22 cellular contexts compared by ENCODE assay signal in genomic region chr9:68651280-68651893, GRCh38. TPM values are rescaled to one million over a fixed set of nuclear protein-coding genes. Genes with fewer than 3 reads are reported as not detected.
DNase-seq lines count a peak whose midpoint lies in the region; ATAC-seq and TF ChIP-seq lines count a peak whose summit lies in the region.
"Had no signal": no experiment of that assay in that cellular context is flagged by ENCODE, and none has a peak within 500 bp of the region (broad histone marks: within the 10 kb centered on the region; RNA-seq: fewer than 3 reads in every experiment).

No MANE protein-coding gene starts in this region.

- H3K4me1 Mint-ChIP-seq in activated T-cell treated with anti-CD3 and anti-CD28 coated beads, Interleukin-2, amount 50 U/mL, for 72 hours (ENCODE audit: low read depth), result peaks cover 40% of the 10 kb centered on the region
- peaks cover 55% of the 10 kb centered on the region for H3K4me1 Mint-ChIP-seq in stimulated activated memory B cell treated with anti-CD40 and anti-IgM and Interleukin-4, amounts not matched to agents 10 μg/mL and 1 μg/mL and 100 μg/mL, for 72 hours
- H3K4me1 Mint-ChIP-seq: CD4-positive, alpha-beta memory T cell had no signal

- intact Hi-C loops in PC-3 (cut with micrococcal nuclease) (no loop called here), spleen (cut with DNase I; ENCODE audit: low total_unique reads) (no loop called here), left cardiac atrium (cut with DNase I) (no loop called here)

- H3K79me2 ChIP-seq in PC-3 (ENCODE audit: low read length), result no peaks in the 10 kb centered on the region

- H3K36me3 Mint-ChIP-seq in activated T-cell treated with anti-CD3 and anti-CD28 coated beads, Interleukin-2, amount 50 U/mL, for 72 hours (ENCODE audit: insufficient read depth in 2 of 2), result peaks cover 0 to 3% of the 10 kb centered on the region in 2 donors
- H3K36me3 Mint-ChIP-seq in stimulated activated memory B cell treated with anti-CD40 and anti-IgM and Interleukin-4, amounts not matched to agents 10 μg/mL and 1 μg/mL and 100 μg/mL, for 72 hours, result peaks cover 5% of the 10 kb centered on the region
- H3K36me3 Mint-ChIP-seq: activated naive CD8-positive, alpha-beta T cell treated with anti-CD3 and anti-CD28 coated beads, Interleukin-2, amount 10 ng/mL, durations not matched to agents 7 days and 5 days; CD4-positive, alpha-beta memory T cell had no signal

- H3K9me3 ChIP-seq in PC-3 (ENCODE audit: low read length) (no peaks in the 10 kb centered on the region), spleen (no peaks in the 10 kb centered on the region)
- H3K9me3 ChIP-seq: colonic mucosa, heart left ventricle, prostate gland, SJCRH30, tibial artery had no signal

- no peak overlapping the region for H3K4me2 ChIP-seq in PC-3 (ENCODE audit: low read length)

- peak overlapping the region; percentile 93 for H3K27ac Mint-ChIP-seq in activated T-cell treated with anti-CD3 and anti-CD28 coated beads, Interleukin-2, amount 50 U/mL, for 72 hours
- peak overlapping the region; percentile 90 for H3K27ac Mint-ChIP-seq in stimulated activated memory B cell treated with anti-CD40 and anti-IgM and Interleukin-4, amounts not matched to agents 10 μg/mL and 1 μg/mL and 100 μg/mL, for 72 hours
- H3K27ac Mint-ChIP-seq: activated B cell treated with CpG ODN at 0.5 μM for 24 hours; activated naive CD8-positive, alpha-beta T cell treated with anti-CD3 and anti-CD28 coated beads, Interleukin-2, amount 10 ng/mL, durations not matched to agents 7 days and 5 days; CD4-positive, alpha-beta memory T cell had no signal

- TF ChIP-seq CTCF in PC-3 (conservative IDR thresholded peaks at IDR 0.05; ENCODE audit: low read depth, low read length) (no peak), spleen (IDR thresholded peaks at IDR 0.05 in 8 of 11, conservative IDR thresholded peaks at IDR 0.05 in 3 of 11) (no peak)

- TF ChIP-seq POLR2A in spleen (IDR thresholded peaks at IDR 0.05), result no peak

- no peaks in the 10 kb centered on the region for H3K9me3 Mint-ChIP-seq in activated T-cell treated with anti-CD3 and anti-CD28 coated beads, Interleukin-2, amount 50 U/mL, for 72 hours
- H3K9me3 Mint-ChIP-seq in stimulated activated memory B cell treated with anti-CD40 and anti-IgM and Interleukin-4, amounts not matched to agents 10 μg/mL and 1 μg/mL and 100 μg/mL, for 72 hours, result peaks cover 2% of the 10 kb centered on the region
- H3K9me3 Mint-ChIP-seq: activated B cell treated with CpG ODN at 0.5 μM for 24 hours; activated naive CD8-positive, alpha-beta T cell treated with anti-CD3 and anti-CD28 coated beads, Interleukin-2, amount 10 ng/mL, durations not matched to agents 7 days and 5 days; CD4-positive, alpha-beta memory T cell had no signal

- H3K27ac ChIP-seq in PC-3 (ENCODE audit: low read length), result no peak overlapping the region
- H3K27ac ChIP-seq in spleen, result no peak overlapping the region
- H3K27ac ChIP-seq: colonic mucosa, heart left ventricle, prostate gland, SJCRH30, tibial artery had no signal

- no TSS peak for BruUV-seq in PC-3 (replicated peaks; lab: Mats Ljungman, UMichigan)

- no peak overlapping the region for H2AFZ ChIP-seq in PC-3 (ENCODE audit: low read length)

- POLR2A ChIA-PET in PC-3 (lab: Charles Lee; ENCODE audit: unreplicated experiment), result no interaction called here

- H3K9ac ChIP-seq in PC-3 (ENCODE audit: low read length), result no peak overlapping the region

- peak; percentile 66 to 74 for ATAC-seq in activated T-cell treated with anti-CD3 and anti-CD28 coated beads, Interleukin-2, amount 50 U/mL, for 72 hours (replicated peaks in 1 of 2)
- ATAC-seq in GM18870 (IDR thresholded peaks at IDR 0.05; ENCODE audit: unreplicated experiment) (peak; percentile 33), PC-3 (no peak), left cardiac atrium (no peak)
- ATAC-seq in stimulated activated memory B cell treated with anti-CD40 and anti-IgM and Interleukin-4, amounts not matched to agents 10 μg/mL and 1 μg/mL and 100 μg/mL, for 72 hours, result no peak
- ATAC-seq: heart left ventricle, left ventricle myocardium superior had no signal

- H4K20me1 ChIP-seq in PC-3 (ENCODE audit: low read length), result no peaks in the 10 kb centered on the region

- H3F3A ChIP-seq in PC-3 (ENCODE audit: low read length, unreplicated experiment), result no peaks in the 10 kb centered on the region

- H3K27me3 Mint-ChIP-seq in activated T-cell treated with anti-CD3 and anti-CD28 coated beads, Interleukin-2, amount 50 U/mL, for 72 hours (ENCODE audit: low read depth), result peaks cover 16% of the 10 kb centered on the region
- no peaks in the 10 kb centered on the region for H3K27me3 Mint-ChIP-seq in stimulated activated memory B cell treated with anti-CD40 and anti-IgM and Interleukin-4, amounts not matched to agents 10 μg/mL and 1 μg/mL and 100 μg/mL, for 72 hours
- H3K27me3 Mint-ChIP-seq: activated B cell treated with CpG ODN at 0.5 μM for 24 hours had no signal

- CTCF ChIA-PET in PC-3 (lab: Charles Lee), result no interaction called here

- H3K36me3 ChIP-seq in PC-3 (ENCODE audit: low read depth, low read length) (no peaks in the 10 kb centered on the region), spleen (no peaks in the 10 kb centered on the region)
- H3K36me3 ChIP-seq: colonic mucosa, heart left ventricle, prostate gland, SJCRH30, tibial artery had no signal

- DNase-seq in activated T-cell treated with anti-CD3 and anti-CD28 coated beads, Interleukin-2, amount 50 U/mL, for 72 hours, result peak in 1 of 2 donors; percentile 17
- DNase-seq in activated T-cell treated with anti-CD3 and anti-CD28 coated beads, Interleukin-2, amount 50 U/mL, for 1 hour, result no peak
- peak; percentile 9 for DNase-seq in PC-3
- no peak for DNase-seq in AG20443 (ENCODE audit: low spot score)
- DNase-seq in spleen, result no peak
- DNase-seq in left cardiac atrium, result no peak
- DNase-seq: activated B cell treated with CpG ODN at 0.5 μM for 24 hours; activated CD8-positive, alpha-beta memory T cell treated with anti-CD3 and anti-CD28 coated beads, Interleukin-2, amount 50 U/mL, for 4 hours; activated naive CD8-positive, alpha-beta T cell treated with anti-CD3 and anti-CD28 coated beads, Interleukin-2, amount 10 ng/mL, durations not matched to agents 7 days and 5 days; CD4-positive, alpha-beta memory T cell; H7; heart left ventricle; left ventricle myocardium superior; NCI-H146; NCI-H2171 treated with DMSO at 0.1 percent for 48 hours; NCI-H748 treated with DMSO at 0.1 percent for 48 hours; SJCRH30; tibial artery had no signal

- no peaks in the 10 kb centered on the region for H3K9me2 ChIP-seq in PC-3 (replicated peaks; ENCODE audit: low read length)

- H3K4me1 ChIP-seq in PC-3 (ENCODE audit: insufficient read depth, low read length), result peaks cover 19% of the 10 kb centered on the region
- no peaks in the 10 kb centered on the region for H3K4me1 ChIP-seq in spleen
- H3K4me1 ChIP-seq: colonic mucosa, heart left ventricle, prostate gland, SJCRH30, tibial artery had no signal

- H3K4me3 Mint-ChIP-seq in activated T-cell treated with anti-CD3 and anti-CD28 coated beads, Interleukin-2, amount 50 U/mL, for 72 hours, result peak overlapping the region; percentile 30 to 63
- H3K4me3 Mint-ChIP-seq in stimulated activated memory B cell treated with anti-CD40 and anti-IgM and Interleukin-4, amounts not matched to agents 10 μg/mL and 1 μg/mL and 100 μg/mL, for 72 hours, result no peak overlapping the region
- H3K4me3 Mint-ChIP-seq: activated B cell treated with CpG ODN at 0.5 μM for 24 hours; activated naive CD8-positive, alpha-beta T cell treated with anti-CD3 and anti-CD28 coated beads, Interleukin-2, amount 10 ng/mL, durations not matched to agents 7 days and 5 days; CD4-positive, alpha-beta memory T cell had no signal

- H3K4me3 ChIP-seq in PC-3 (ENCODE audit: low read length) (no peak overlapping the region), spleen (no peak overlapping the region)
- H3K4me3 ChIP-seq: colonic mucosa, heart left ventricle, prostate gland, SJCRH30, tibial artery had no signal

- peaks cover 22% of the 10 kb centered on the region for H3K27me3 ChIP-seq in PC-3 (ENCODE audit: low read length)
- no peaks in the 10 kb centered on the region for H3K27me3 ChIP-seq in spleen (replicated peaks in 1 of 7)
- H3K27me3 ChIP-seq: colonic mucosa, heart left ventricle, tibial artery had no signal

- 78 to 88% (median 84%) methylated on average over 3 of the region's 3 CpGs for WGBS in spleen, 5 donors

RNA-seq across cellular contexts. Expression of gene PIP5K1B, which starts 53.7 kb away (rescaled TPM):
- total RNA-seq in activated T-cell treated with anti-CD3 and anti-CD28 coated beads, Interleukin-2, amount 50 U/mL, for 72 hours, result 1 to 10 TPM; 2.5 to 2.8 TPM
- total RNA-seq in PC-3 (2014; rRNA removed), result 0.29 TPM in 1 of 2 replicates, not detected in the other
- total RNA-seq in spleen, result 10 to 100 TPM in 1 of 7 donors, 1 to 10 TPM in 6; 4.3 to 10.3 (median 8.0) TPM
- polyA plus RNA-seq in spleen, result 1 to 10 TPM; 1.5 to 2.7 (median 2.3) TPM
- total RNA-seq in left cardiac atrium, result 10 to 100 TPM; 47.0 to 50.1 TPM

Comparison
In these comparisons a context has a peak if more than half of its experiments do, and no peak if none do; other contexts are left out.
1. ATAC-seq: peak in activated T-cell treated with anti-CD3 and anti-CD28 coated beads, Interleukin-2, amount 50 U/mL, for 72 hours (2 of 2) and GM18870 (single experiment); none in PC-3 (single experiment), stimulated activated memory B cell treated with anti-CD40 and anti-IgM and Interleukin-4, amounts not matched to agents 10 μg/mL and 1 μg/mL and 100 μg/mL, for 72 hours (single experiment) and left cardiac atrium (0 of 2).
2. RNA of gene PIP5K1B, which starts 53.7 kb away (total RNA-seq): 47.0 to 50.1 TPM in left cardiac atrium; 4.3 to 10.3 TPM in spleen, 2.5 to 2.8 TPM in activated T-cell treated with anti-CD3 and anti-CD28 coated beads, Interleukin-2, amount 50 U/mL, for 72 hours and 0.29 TPM in PC-3; every median in the first group is over 4 times any median in the second.